28 cellular contexts compared by ENCODE assay signal in the genomic region with DNA sequence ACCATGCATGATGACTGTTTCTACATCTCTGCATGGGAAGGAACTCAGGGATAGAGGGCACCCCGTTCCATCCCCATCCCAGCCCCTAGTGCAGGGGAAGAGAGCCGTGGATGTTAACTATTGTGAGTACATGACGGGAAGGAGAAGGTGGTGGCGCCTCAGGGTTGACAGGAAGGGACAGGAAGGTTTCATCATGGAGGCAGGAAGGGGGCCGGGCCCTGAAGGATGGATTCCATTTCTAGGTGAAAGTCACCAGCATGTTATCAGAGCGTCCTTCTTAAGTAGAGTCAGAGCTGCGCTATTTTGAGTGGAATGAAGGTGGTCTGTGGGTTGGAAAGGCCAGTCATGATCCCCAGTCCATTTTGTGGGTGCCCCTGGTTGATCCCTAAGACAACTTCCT. TPM values are rescaled to one million over a fixed set of nuclear protein-coding genes. Genes with fewer than 3 reads are reported as not detected.
DNase-seq lines count a peak whose midpoint lies in the region; ATAC-seq and TF ChIP-seq lines count a peak whose summit lies in the region.
"Had no signal": no experiment of that assay in that cellular context is flagged by ENCODE, and none has a peak within 500 bp of the region (broad histone marks: within the 10 kb centered on the region; RNA-seq: fewer than 3 reads in every experiment).

No MANE protein-coding gene starts in this region.

- in situ Hi-C loops in IMR-90 (cut with MboI; ENCODE audit: low sequenced_read_pairs) = loop anchor here (10.0 to 25.0 kb wide), 3 partner anchors 308 to 701 kb away; a partner anchor contains a TSS

- no peaks in the 10 kb centered on the region for H3K79me1 ChIP-seq in IMR-90 (ENCODE audit: low read depth in 1 of 2, low read length in 2 of 2)
- H3K79me1 ChIP-seq in trophoblast cell (ENCODE audit: low read length) = peaks cover 3% of the 10 kb centered on the region

- H3K36me3 ChIP-seq in IMR-90 (ENCODE audit: control insufficient read depth, insufficient read depth, low read length) (no peaks in the 10 kb centered on the region), trophoblast cell (ENCODE audit: control insufficient read depth in 1 of 2, insufficient read depth in 2 of 2, low read length in 2 of 2) (no peaks in the 10 kb centered on the region)
- H3K36me3 ChIP-seq: ascending aorta, cardiac muscle cell, neural progenitor cell, right atrium auricular region had no signal

- dilution Hi-C loops in IMR-90 (cut with HindIII; ENCODE audit: low sequenced_read_pairs, unreplicated experiment) = no loop called here

- H3K79me2 ChIP-seq in trophoblast cell (ENCODE audit: control insufficient read depth, insufficient read depth, low read length, poor library complexity) = no peaks in the 10 kb centered on the region

- no peak overlapping the region for H2BK20ac ChIP-seq in IMR-90 (ENCODE audit: low read depth, low read length)

- H3K4me3 ChIP-seq in IMR-90 (ENCODE audit: insufficient read depth, low read depth, low read length) (no peak overlapping the region), trophoblast cell (ENCODE audit: low read depth, low read length) (no peak overlapping the region)
- H3K4me3 ChIP-seq: ascending aorta, cardiac muscle cell, coronary artery, GM23248, lung, mucosa of descending colon, neural progenitor cell, right atrium auricular region, smooth muscle cell had no signal

- no peak overlapping the region for H4K12ac ChIP-seq in trophoblast cell (ENCODE audit: low read depth, low read length)

- H3K4ac ChIP-seq in IMR-90 (ENCODE audit: low read depth, low read length) (no peak overlapping the region), trophoblast cell (ENCODE audit: low read depth, low read length) (no peak overlapping the region)

- TF ChIP-seq POLR2A in IMR-90 (IDR thresholded peaks at IDR 0.05; ENCODE audit: low read depth, low read length) = no peak

- WGBS in IMR-90 (ENCODE audit: extremely low coverage in 2 of 2, insufficient read length in 1 of 2), 2 experiments = no CpG with 5 or more reads among the region's 7 CpGs
- no CpG with 5 or more reads among the region's 7 CpGs for WGBS in trophoblast cell (ENCODE audit: extremely low coverage, insufficient coverage, insufficient read length)

- H3K23ac ChIP-seq in IMR-90 (ENCODE audit: low read depth, low read length) (no peak overlapping the region), trophoblast cell (ENCODE audit: low read length) (no peak overlapping the region)

- TF ChIP-seq RAD21 in IMR-90 (IDR thresholded peaks at IDR 0.05; ENCODE audit: low read length) = no peak

- H2AK5ac ChIP-seq in IMR-90 (ENCODE audit: low read depth, low read length) (no peak overlapping the region), trophoblast cell (ENCODE audit: low read length) (no peak overlapping the region)

- H3K14ac ChIP-seq in IMR-90 (replicated peaks; ENCODE audit: low read depth, low read length) (no peak overlapping the region), trophoblast cell (ENCODE audit: low read length) (no peak overlapping the region)

- H4K5ac ChIP-seq in IMR-90 (ENCODE audit: low read depth, low read length) = no peak overlapping the region

- no peaks in the 10 kb centered on the region for H3K9me3 ChIP-seq in IMR-90 (ENCODE audit: control insufficient read depth, insufficient read depth, low read length)
- H3K9me3 ChIP-seq in trophoblast cell (ENCODE audit: insufficient read depth, low read depth, low read length) = no peaks in the 10 kb centered on the region
- H3K9me3 ChIP-seq: ascending aorta, mucosa of descending colon, right atrium auricular region had no signal

- H3K18ac ChIP-seq in IMR-90 (ENCODE audit: low read depth, low read length) (no peak overlapping the region), trophoblast cell (ENCODE audit: low read length) (no peak overlapping the region)

- POLR2A ChIA-PET in IMR-90 (lab: Charles Lee; ENCODE audit: unreplicated experiment) = no interaction called here

- H2BK15ac ChIP-seq in IMR-90 (ENCODE audit: low read depth, low read length) = no peak overlapping the region

- H3K27ac ChIP-seq in IMR-90 (ENCODE audit: insufficient read depth, low read length) (no peak overlapping the region), trophoblast cell (ENCODE audit: low read depth, low read length) (no peak overlapping the region)
- H3K27ac ChIP-seq: ascending aorta, cardiac muscle cell, coronary artery, GM23248, KMS-11, neural progenitor cell, right atrium auricular region had no signal

- H3K56ac ChIP-seq in IMR-90 (ENCODE audit: extremely low read depth, insufficient read depth, low read length) = no peak overlapping the region

- H4K8ac ChIP-seq in IMR-90 (ENCODE audit: low read depth in 2 of 2, low read length in 2 of 2) = no peak overlapping the region
- no peak overlapping the region for H4K8ac ChIP-seq in trophoblast cell (ENCODE audit: low read depth, low read length)

- H3K9me1 ChIP-seq in IMR-90 (ENCODE audit: insufficient read depth, low read length) = no peaks in the 10 kb centered on the region

- TF ChIP-seq CTCF in IMR-90 (conservative IDR thresholded peaks at IDR 0.05; ENCODE audit: low read depth, low read length) = no peak

- H3K27me3 Mint-ChIP-seq in activated naive CD4-positive, alpha-beta T cell treated with anti-CD3 and anti-CD28 coated beads, Interleukin-2, amount 10 ng/mL, durations not matched to agents 7 days and 5 days = no peaks in the 10 kb centered on the region
- H3K27me3 Mint-ChIP-seq in central memory CD8-positive, alpha-beta T cell = no peaks in the 10 kb centered on the region
- peaks cover 0 to 4% (median 1%) of the 10 kb centered on the region in 3 donors for H3K27me3 Mint-ChIP-seq in immature natural killer cell (ENCODE audit: low read depth in 3 of 3)

- H2AK9ac ChIP-seq in IMR-90 (replicated peaks; ENCODE audit: low read depth, low read length, poor library complexity) = no peak overlapping the region

- no peaks in the 10 kb centered on the region for H3K9me3 Mint-ChIP-seq in activated naive CD4-positive, alpha-beta T cell treated with anti-CD3 and anti-CD28 coated beads, Interleukin-2, amount 10 ng/mL, durations not matched to agents 7 days and 5 days
- no peaks in the 10 kb centered on the region for H3K9me3 Mint-ChIP-seq in central memory CD8-positive, alpha-beta T cell
- H3K9me3 Mint-ChIP-seq in immature natural killer cell = no peaks in the 10 kb centered on the region
- H3K9me3 Mint-ChIP-seq: neural progenitor cell had no signal

- H2BK120ac ChIP-seq in IMR-90 (ENCODE audit: low read depth, low read length) (no peak overlapping the region), trophoblast cell (ENCODE audit: insufficient read depth, low read length, poor library complexity) (no peak overlapping the region)

- no peak for ATAC-seq in IMR-90 (ENCODE audit: low read depth)
- no peak for ATAC-seq in central memory CD8-positive, alpha-beta T cell (replicated peaks; ENCODE audit: extremely low read depth, poor library complexity, severe bottlenecking)
- ATAC-seq: mucosa of descending colon had no signal

- no peaks in the 10 kb centered on the region for H3K36me3 Mint-ChIP-seq in activated naive CD4-positive, alpha-beta T cell treated with anti-CD3 and anti-CD28 coated beads, Interleukin-2, amount 10 ng/mL, durations not matched to agents 7 days and 5 days
- H3K36me3 Mint-ChIP-seq in central memory CD8-positive, alpha-beta T cell (ENCODE audit: insufficient read depth) = no peaks in the 10 kb centered on the region
- no peaks in the 10 kb centered on the region for H3K36me3 Mint-ChIP-seq in immature natural killer cell
- H3K36me3 Mint-ChIP-seq: neural progenitor cell had no signal

- no peak overlapping the region for H3K4me2 ChIP-seq in IMR-90 (ENCODE audit: low read depth, low read length)
- no peak overlapping the region for H3K4me2 ChIP-seq in trophoblast cell (ENCODE audit: low read length)
- H3K4me2 ChIP-seq: KMS-11, neural progenitor cell, smooth muscle cell had no signal

- intact Hi-C loops in IMR-90 (cut with micrococcal nuclease) = loop anchor here (5.0 to 10.0 kb wide), 2 partner anchors 508 to 701 kb away; a partner anchor contains a TSS

- BruUV-seq in IMR-90 (replicated peaks; lab: Mats Ljungman, UMichigan) = no TSS peak

- H3K4me3 Mint-ChIP-seq in activated naive CD4-positive, alpha-beta T cell treated with anti-CD3 and anti-CD28 coated beads, Interleukin-2, amount 10 ng/mL, durations not matched to agents 7 days and 5 days = no peak overlapping the region
- H3K4me3 Mint-ChIP-seq in central memory CD8-positive, alpha-beta T cell = no peak overlapping the region
- H3K4me3 Mint-ChIP-seq in immature natural killer cell = no peak overlapping the region
- H3K4me3 Mint-ChIP-seq: neural progenitor cell had no signal

- peak overlapping the region; percentile 89 for H3K27ac Mint-ChIP-seq in activated naive CD4-positive, alpha-beta T cell treated with anti-CD3 and anti-CD28 coated beads, Interleukin-2, amount 10 ng/mL, durations not matched to agents 7 days and 5 days
- H3K27ac Mint-ChIP-seq in central memory CD8-positive, alpha-beta T cell (ENCODE audit: low read depth) = peak overlapping the region; percentile 43
- H3K27ac Mint-ChIP-seq in immature natural killer cell = peak overlapping the region in 1 of 6 donors; percentile 29
- H3K27ac Mint-ChIP-seq: neural progenitor cell had no signal

- H2BK5ac ChIP-seq in IMR-90 (ENCODE audit: low read depth, low read length, poor library complexity, severe bottlenecking) = no peak overlapping the region
- no peak overlapping the region for H2BK5ac ChIP-seq in trophoblast cell (ENCODE audit: low read depth, low read length, poor library complexity)

- peaks cover 69% of the 10 kb centered on the region for H3K4me1 Mint-ChIP-seq in activated naive CD4-positive, alpha-beta T cell treated with anti-CD3 and anti-CD28 coated beads, Interleukin-2, amount 10 ng/mL, durations not matched to agents 7 days and 5 days
- H3K4me1 Mint-ChIP-seq in central memory CD8-positive, alpha-beta T cell = peaks cover 22% of the 10 kb centered on the region
- H3K4me1 Mint-ChIP-seq in immature natural killer cell = no peaks in the 10 kb centered on the region

- H4K91ac ChIP-seq in IMR-90 (ENCODE audit: insufficient read depth, low read depth, low read length) = no peak overlapping the region
- no peak overlapping the region for H4K91ac ChIP-seq in trophoblast cell (ENCODE audit: low read depth, low read length)

- H2BK12ac ChIP-seq in trophoblast cell (ENCODE audit: low read length) = no peak overlapping the region

- CTCF ChIA-PET in activated naive CD4-positive, alpha-beta T cell treated with anti-CD3 and anti-CD28 coated beads, Interleukin-2, amount 10 ng/mL, durations not matched to agents 7 days and 5 days (lab: Charles Lee) = interaction anchor here (1.1 to 6.9 kb wide), 4 partner anchors 56 to 700 kb away, joined by 3 to 167 read pairs (median 58); a partner anchor contains a TSS
- CTCF ChIA-PET in IMR-90 (lab: Yijun Ruan, JAX) = no interaction called here

- H2AFZ ChIP-seq in IMR-90 (replicated peaks; ENCODE audit: low read length, poor library complexity) = peak overlapping the region; percentile 32
- H2AFZ ChIP-seq in trophoblast cell (ENCODE audit: insufficient read depth, low read length, poor library complexity) = no peak overlapping the region
- H2AFZ ChIP-seq: GM23248, neural progenitor cell had no signal

- H3K27me3 ChIP-seq in IMR-90 (ENCODE audit: control insufficient read depth, insufficient read depth, low read length) (no peaks in the 10 kb centered on the region), trophoblast cell (ENCODE audit: insufficient read depth, low read length) (no peaks in the 10 kb centered on the region)
- H3K27me3 ChIP-seq: ascending aorta, cardiac muscle cell, neural progenitor cell, right atrium auricular region had no signal

- H4K20me1 ChIP-seq in IMR-90 (ENCODE audit: insufficient read depth, low read length) = no peaks in the 10 kb centered on the region

- H3K4me1 ChIP-seq in IMR-90 (ENCODE audit: control insufficient read depth, insufficient read depth, low read length) (no peaks in the 10 kb centered on the region), trophoblast cell (ENCODE audit: control insufficient read depth in 1 of 2, insufficient read depth in 2 of 2, low read length in 2 of 2) (peaks cover 10% of the 10 kb centered on the region in 2 experiments)
- H3K4me1 ChIP-seq: ascending aorta, neural progenitor cell, right atrium auricular region had no signal

- DNase-seq in activated naive CD4-positive, alpha-beta T cell treated with anti-CD3 and anti-CD28 coated beads, Interleukin-2, amount 10 ng/mL, durations not matched to agents 7 days and 5 days = no peak
- no peak for DNase-seq in activated naive CD4-positive, alpha-beta T cell (lab: John Stamatoyannopoulos, UW)
- DNase-seq in IMR-90 = no peak
- no peak for DNase-seq in central memory CD8-positive, alpha-beta T cell (ENCODE audit: low spot score in 2 of 2)
- DNase-seq in trophoblast cell = peak; percentile 56 to 66
- no peak for DNase-seq in effector CD8-positive, alpha-beta T cell (lab: John Stamatoyannopoulos, UW)
- DNase-seq in immature natural killer cell = no peak
- no peak for DNase-seq in SHP77 treated with DMSO at 0.1 percent for 48 hours (lab: John Stamatoyannopoulos, UW)
- DNase-seq: activated T-cell treated with anti-CD3 and anti-CD28 coated beads for 4 hours; C1 segment of cervical spinal cord; GM23248; mucosa of descending colon; MV-4-11; NCI-H146; NCI-H2107; NCI-H774; stimulated activated CD4-positive, alpha-beta T cell treated with anti-CD3 and anti-CD28 coated beads, Interleukin-1b, Interleukin-23, amount 100 ng/mL, for 48 hours; substantia nigra had no signal

- H3K9ac ChIP-seq in IMR-90 (ENCODE audit: low read depth, low read length) (no peak overlapping the region), trophoblast cell (ENCODE audit: low read length) (no peak overlapping the region)
- H3K9ac ChIP-seq: GM23248, KMS-11, neural progenitor cell had no signal

RNA-seq across cellular contexts. Expression of a gene that starts 25.1 kb away (rescaled TPM):
- total RNA-seq in IMR-90 (2012; rRNA removed) = not detected in 2 replicates
- not detected in 2 replicates for polyA plus RNA-seq in IMR-90 (2012; rRNA removed)
- polyA plus RNA-seq in IMR-90 (2012; cell fraction: cytosol; rRNA removed) = not detected in 2 replicates
- polyA plus RNA-seq in IMR-90 (2012; cell fraction: nucleus; rRNA removed; ENCODE audit: low replicate concordance) = not detected in 2 replicates
- polyA plus RNA-seq in trophoblast cell (2013) = not detected in 2 replicates
- polyA plus RNA-seq in immature natural killer cell = not detected
- total RNA-seq: ascending aorta; GM23248; right atrium auricular region; smooth muscle cell; T-helper 2 cell treated with Interferon-gamma antibody and Interleukin-4, amounts not matched to agents 100 ng/mL and 5 ng/mL, for 36 hours had no signal
- polyA plus RNA-seq: AG04450, cardiac muscle cell, GM23248, smooth muscle cell had no signal

Comparison
In these comparisons a context has a peak if more than half of its experiments do, and no peak if none do; other contexts are left out.
1. DNase-seq: peak in trophoblast cell (2 of 2); none in activated naive CD4-positive, alpha-beta T cell treated with anti-CD3 and anti-CD28 coated beads, Interleukin-2, amount 10 ng/mL, durations not matched to agents 7 days and 5 days (single experiment), activated naive CD4-positive, alpha-beta T cell (0 of 4), IMR-90 (single experiment), central memory CD8-positive, alpha-beta T cell (0 of 2), effector CD8-positive, alpha-beta T cell (single experiment), immature natural killer cell (0 of 3) and SHP77 treated with DMSO at 0.1 percent for 48 hours (single experiment).